In the genomic region with DNA sequence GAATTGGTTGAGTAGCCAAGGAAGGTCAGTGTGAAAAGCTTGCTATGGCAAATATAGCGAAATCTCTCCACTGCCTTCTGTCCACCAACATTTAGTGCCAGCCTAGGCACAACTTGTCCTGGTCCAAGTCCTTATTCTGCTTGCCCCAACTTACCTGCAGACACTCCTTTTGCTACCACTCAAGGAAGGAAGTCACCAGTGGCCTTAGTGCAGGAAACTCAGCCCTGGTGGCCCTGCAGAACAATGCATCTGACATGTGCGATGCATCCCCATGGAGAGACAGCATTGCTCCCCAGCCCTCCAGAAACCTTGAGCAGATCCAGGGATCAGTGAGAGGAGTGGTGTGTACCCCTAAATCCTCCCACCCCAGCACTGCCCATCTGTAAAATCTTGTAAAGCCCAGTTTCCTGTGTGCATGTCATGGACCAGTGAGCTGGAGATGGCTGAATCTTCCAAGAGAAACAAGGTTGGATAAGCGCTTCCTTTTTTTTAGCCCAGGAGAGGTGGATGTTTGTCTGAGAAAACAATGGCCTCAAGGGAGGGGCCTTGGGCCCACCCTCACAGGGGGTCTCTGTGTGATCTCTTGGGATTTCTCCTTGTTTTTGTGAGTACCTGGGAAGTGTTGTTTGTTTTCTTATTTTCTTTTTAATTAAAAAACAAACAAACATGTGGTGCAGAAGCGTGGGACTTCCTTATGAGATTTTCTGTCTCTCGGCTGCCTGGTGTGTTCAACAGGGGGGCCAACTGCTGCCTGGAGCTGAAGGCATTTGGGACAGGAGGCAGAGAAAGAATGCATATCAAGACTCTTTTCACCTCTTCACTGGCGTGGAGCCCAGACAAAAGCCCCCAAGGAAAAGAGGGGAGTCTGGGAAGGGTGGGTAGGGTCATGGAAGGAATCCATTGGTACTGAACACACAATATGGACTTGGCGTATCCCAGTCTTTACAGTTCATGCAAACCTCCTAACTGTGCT, we compare ENCODE assay signal across 25 cellular contexts. TPM values are rescaled to one million over a fixed set of nuclear protein-coding genes. Genes with fewer than 3 reads are reported as not detected.
"Had no signal": no experiment of that assay in that cellular context is flagged by ENCODE, and none has a peak within 500 bp of the region (broad histone marks: within the 10 kb centered on the region; RNA-seq: fewer than 3 reads in every experiment).

No MANE protein-coding gene starts in this region.

- H3K4me3 Mint-ChIP-seq: activated CD4-positive, alpha-beta memory T cell treated with anti-CD3 and anti-CD28 coated beads, Interleukin-2, amount 10 ng/mL, durations not matched to agents 7 days and 5 days; activated naive CD4-positive, alpha-beta T cell treated with anti-CD3 and anti-CD28 coated beads, Interleukin-2, amount 50 U/mL, for 24 hours; activated T-cell treated with anti-CD3 and anti-CD28 coated beads, Interleukin-2, amount 50 U/mL, for 72 hours; central memory CD8-positive, alpha-beta T cell; memory B cell; stimulated activated memory B cell treated with anti-CD40 and anti-IgM and Interleukin-4, amounts not matched to agents 10 μg/mL and 1 μg/mL and 100 μg/mL, for 72 hours; T-helper 2 cell treated with Interferon-gamma antibody and Interleukin-4, amounts not matched to agents 5 μg/mL and 100 μg/mL, for 36 hours had no signal

- H3K4me1 Mint-ChIP-seq: activated CD4-positive, alpha-beta memory T cell treated with anti-CD3 and anti-CD28 coated beads, Interleukin-2, amount 10 ng/mL, durations not matched to agents 7 days and 5 days; activated naive CD4-positive, alpha-beta T cell treated with anti-CD3 and anti-CD28 coated beads, Interleukin-2, amount 50 U/mL, for 24 hours; central memory CD8-positive, alpha-beta T cell; memory B cell; stimulated activated memory B cell treated with anti-CD40 and anti-IgM and Interleukin-4, amounts not matched to agents 10 μg/mL and 1 μg/mL and 100 μg/mL, for 72 hours had no signal

- DNase-seq: activated CD4-positive, alpha-beta T cell treated with anti-CD3 and anti-CD28 coated beads for 48 hours; activated effector memory CD4-positive, alpha-beta T cell treated with anti-CD3 and anti-CD28 coated beads, Interleukin-2, amount 50 U/mL, for 16 hours; activated T-cell treated with anti-CD3 and anti-CD28 coated beads, Interleukin-2, amount 50 U/mL, for 72 hours; colonic mucosa; heart left ventricle; mucosa of descending colon; naive B cell; sigmoid colon; stimulated activated CD4-positive, alpha-beta T cell treated with anti-CD3 and anti-CD28 coated beads, Interleukin-4, amount 100 ng/mL, for 24 hours had no signal

- H3K4me3 ChIP-seq: ascending aorta, colonic mucosa, esophagus muscularis mucosa, gastroesophageal sphincter, heart left ventricle, mucosa of descending colon, sigmoid colon, thoracic aorta had no signal

- FAIRE-seq: endothelial cell of umbilical vein, TTC549 had no signal

- H3K27ac Mint-ChIP-seq: activated CD4-positive, alpha-beta memory T cell treated with anti-CD3 and anti-CD28 coated beads, Interleukin-2, amount 10 ng/mL, durations not matched to agents 7 days and 5 days; activated naive CD4-positive, alpha-beta T cell treated with anti-CD3 and anti-CD28 coated beads, Interleukin-2, amount 50 U/mL, for 24 hours; activated T-cell treated with anti-CD3 and anti-CD28 coated beads, Interleukin-2, amount 50 U/mL, for 72 hours; memory B cell; stimulated activated memory B cell treated with anti-CD40 and anti-IgM and Interleukin-4, amounts not matched to agents 10 μg/mL and 1 μg/mL and 100 μg/mL, for 72 hours; T-helper 2 cell treated with Interferon-gamma antibody and Interleukin-4, amounts not matched to agents 5 μg/mL and 100 μg/mL, for 36 hours had no signal

- H3K36me3 ChIP-seq: ascending aorta, colonic mucosa, esophagus muscularis mucosa, gastroesophageal sphincter, heart left ventricle, sigmoid colon, thoracic aorta had no signal

- H3K4me1 ChIP-seq: ascending aorta, colonic mucosa, esophagus muscularis mucosa, gastroesophageal sphincter, heart left ventricle, parathyroid adenoma, sigmoid colon had no signal

- H3K27ac ChIP-seq: ascending aorta, colonic mucosa, esophagus muscularis mucosa, gastroesophageal sphincter, heart left ventricle, parathyroid adenoma, sigmoid colon, thoracic aorta had no signal

- H3K9me3 ChIP-seq: ascending aorta, colonic mucosa, esophagus muscularis mucosa, gastroesophageal sphincter, heart left ventricle, mucosa of descending colon, sigmoid colon, thoracic aorta had no signal

- H3K9me3 Mint-ChIP-seq: activated CD4-positive, alpha-beta memory T cell treated with anti-CD3 and anti-CD28 coated beads, Interleukin-2, amount 10 ng/mL, durations not matched to agents 7 days and 5 days; activated naive CD4-positive, alpha-beta T cell treated with anti-CD3 and anti-CD28 coated beads, Interleukin-2, amount 50 U/mL, for 24 hours; activated T-cell treated with anti-CD3 and anti-CD28 coated beads, Interleukin-2, amount 50 U/mL, for 72 hours; central memory CD8-positive, alpha-beta T cell; memory B cell; naive B cell; stimulated activated memory B cell treated with anti-CD40 and anti-IgM and Interleukin-4, amounts not matched to agents 10 μg/mL and 1 μg/mL and 100 μg/mL, for 72 hours; T-helper 2 cell treated with Interferon-gamma antibody and Interleukin-4, amounts not matched to agents 5 μg/mL and 100 μg/mL, for 36 hours had no signal

- H3K36me3 Mint-ChIP-seq: activated naive CD4-positive, alpha-beta T cell treated with anti-CD3 and anti-CD28 coated beads, Interleukin-2, amount 50 U/mL, for 24 hours; memory B cell; naive B cell; stimulated activated memory B cell treated with anti-CD40 and anti-IgM and Interleukin-4, amounts not matched to agents 10 μg/mL and 1 μg/mL and 100 μg/mL, for 72 hours had no signal

- ATAC-seq: activated T-cell treated with anti-CD3 and anti-CD28 coated beads, Interleukin-2, amount 50 U/mL, for 72 hours; gastroesophageal sphincter; heart left ventricle; mucosa of descending colon; stimulated activated memory B cell treated with anti-CD40 and anti-IgM and Interleukin-4, amounts not matched to agents 10 μg/mL and 1 μg/mL and 100 μg/mL, for 72 hours had no signal

RNA-seq across cellular contexts. Expression of a gene that starts 3.6 kb away (rescaled TPM):
- total RNA-seq: activated CD4-positive, alpha-beta memory T cell treated with anti-CD3 and anti-CD28 coated beads, Interleukin-2, amount 10 ng/mL, durations not matched to agents 7 days and 5 days; activated T-cell treated with anti-CD3 and anti-CD28 coated beads, Interleukin-2, amount 50 U/mL, for 72 hours; ascending aorta; endothelial cell of umbilical vein; esophagus muscularis mucosa; gastroesophageal sphincter; heart left ventricle; kidney epithelial cell; liver; sigmoid colon; thoracic aorta; ureter had no signal
- polyA plus RNA-seq: endothelial cell of umbilical vein, heart left ventricle, liver had no signal
